8 cellular contexts compared by ENCODE assay signal in the genomic region with DNA sequence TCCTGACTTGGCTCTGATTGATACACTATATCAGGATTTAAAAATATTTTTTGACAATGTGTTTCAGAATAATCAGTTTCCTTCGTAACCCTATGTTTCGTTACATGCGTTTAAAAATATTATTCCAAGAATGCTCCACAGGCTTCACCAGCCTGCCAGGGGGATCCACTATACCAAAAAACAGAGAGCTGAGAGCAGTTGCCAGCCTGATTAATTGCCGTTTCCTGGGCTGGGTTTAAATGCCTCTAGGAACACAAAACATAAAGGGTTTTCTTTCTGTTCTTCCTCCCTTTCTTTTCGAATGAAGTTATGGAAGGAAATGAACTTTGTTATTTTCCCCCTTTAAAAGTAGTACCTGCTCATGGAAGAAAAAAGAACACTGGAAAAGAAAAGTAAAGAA. TPM values are rescaled to one million over a fixed set of nuclear protein-coding genes. Genes with fewer than 3 reads are reported as not detected.
A peak's percentile ranks its signal among the peaks of the same experiment; 100 is the strongest.
DNase-seq lines count a peak whose midpoint lies in the region; FAIRE-seq and TF ChIP-seq lines count a peak whose summit lies in the region.

No MANE protein-coding gene starts in this region.

- no peaks in the 10 kb centered on the region for H3K36me3 Mint-ChIP-seq in activated naive CD4-positive, alpha-beta T cell treated with anti-CD3 and anti-CD28 coated beads for 36 hours (ENCODE audit: low read depth)
- peaks cover 2% of the 10 kb centered on the region for H3K36me3 Mint-ChIP-seq in astrocyte (ENCODE audit: low read depth, unreplicated experiment)

- H3K27me3 Mint-ChIP-seq in activated naive CD4-positive, alpha-beta T cell treated with anti-CD3 and anti-CD28 coated beads for 36 hours (ENCODE audit: low read depth) = no peaks in the 10 kb centered on the region
- no peaks in the 10 kb centered on the region for H3K27me3 Mint-ChIP-seq in astrocyte (ENCODE audit: low read depth, unreplicated experiment)

- peak overlapping the region; percentile 19 for H2AFZ ChIP-seq in astrocyte (ENCODE audit: low read depth, low read length)

- no peaks in the 10 kb centered on the region for H3K9me3 Mint-ChIP-seq in activated naive CD4-positive, alpha-beta T cell treated with anti-CD3 and anti-CD28 coated beads for 36 hours
- H3K9me3 Mint-ChIP-seq in astrocyte (ENCODE audit: unreplicated experiment) = no peaks in the 10 kb centered on the region

- H3K27me3 ChIP-seq in astrocyte (ENCODE audit: insufficient read depth, low read length) = no peaks in the 10 kb centered on the region
- H3K27me3 ChIP-seq in tibial nerve = no peaks in the 10 kb centered on the region

- intact Hi-C loops in activated naive CD4-positive, alpha-beta T cell treated with anti-CD3 and anti-CD28 coated beads for 36 hours (cut with micrococcal nuclease) = no loop called here

- no peak for TF ChIP-seq EP300 in tibial nerve (IDR thresholded peaks at IDR 0.05)

- FAIRE-seq in astrocyte (lab: Jason Lieb, UNC) = no peak

- H3K4me3 ChIP-seq in astrocyte (ENCODE audit: insufficient read depth, low read depth, low read length) (no peak overlapping the region), tibial nerve (peak overlapping the region in 2 of 4 donors; percentile 9 to 29)

- H3K36me3 ChIP-seq in astrocyte (ENCODE audit: insufficient read depth, low read length) = no peaks in the 10 kb centered on the region
- no peaks in the 10 kb centered on the region for H3K36me3 ChIP-seq in tibial nerve

- H3K4me1 Mint-ChIP-seq in activated naive CD4-positive, alpha-beta T cell treated with anti-CD3 and anti-CD28 coated beads for 36 hours (ENCODE audit: low read depth) = peaks cover 45% of the 10 kb centered on the region
- H3K4me1 Mint-ChIP-seq in astrocyte (ENCODE audit: low read depth, unreplicated experiment) = peaks cover 35% of the 10 kb centered on the region

- H3K4me3 Mint-ChIP-seq in activated naive CD4-positive, alpha-beta T cell treated with anti-CD3 and anti-CD28 coated beads for 36 hours = peak overlapping the region; percentile 77
- H3K4me3 Mint-ChIP-seq in astrocyte (ENCODE audit: unreplicated experiment) = peak overlapping the region; percentile 72

- TF ChIP-seq POLR2A in tibial nerve (IDR thresholded peaks at IDR 0.05) = no peak

- no peak for DNase-seq in activated naive CD4-positive, alpha-beta T cell treated with anti-CD3 and anti-CD28 coated beads for 36 hours
- no peak for DNase-seq in activated naive CD4-positive, alpha-beta T cell (lab: John Stamatoyannopoulos, UW)
- DNase-seq in astrocyte (ENCODE audit: low read depth) = no peak
- DNase-seq in lung microvascular endothelial cell (ENCODE audit: low read depth in 2 of 2) = peak; percentile 71 to 83
- DNase-seq in tibial nerve (ENCODE audit: low spot score in 2 of 2) = no peak
- DNase-seq in DMS79 treated with DMSO at 0.1 percent for 48 hours (lab: John Stamatoyannopoulos, UW) = no peak
- DNase-seq in NCI-H510A (lab: John Stamatoyannopoulos, UW) = no peak
- no peak for DNase-seq in midbrain (lab: John Stamatoyannopoulos, UW)

- H3K9ac ChIP-seq in astrocyte (ENCODE audit: low read length) = peak overlapping the region; percentile 80

- peaks cover 19% of the 10 kb centered on the region for H3K79me2 ChIP-seq in astrocyte (ENCODE audit: insufficient read depth, low read length)

- H3K27ac ChIP-seq in astrocyte (ENCODE audit: low read depth, low read length) (peak overlapping the region; percentile 74), tibial nerve (peak overlapping the region in 3 of 4 donors; percentile 75 to 85 (median 81))

- H3K27ac Mint-ChIP-seq in activated naive CD4-positive, alpha-beta T cell treated with anti-CD3 and anti-CD28 coated beads for 36 hours = peak overlapping the region; percentile 80
- peak overlapping the region; percentile 97 for H3K27ac Mint-ChIP-seq in astrocyte (ENCODE audit: unreplicated experiment)

- H4K20me1 ChIP-seq in astrocyte (ENCODE audit: insufficient read depth, low read length) = no peaks in the 10 kb centered on the region

- H3K9me3 ChIP-seq in astrocyte (ENCODE audit: insufficient read depth, low read depth, low read length) (no peaks in the 10 kb centered on the region), tibial nerve (no peaks in the 10 kb centered on the region)

- H3K4me2 ChIP-seq in astrocyte (ENCODE audit: low read length) = peak overlapping the region; percentile 81

- H3K4me1 ChIP-seq in astrocyte (ENCODE audit: insufficient read depth, low read length) (peaks cover 44% of the 10 kb centered on the region), tibial nerve (peaks cover 0 to 62% (median 17%) of the 10 kb centered on the region in 4 donors)

- 63 to 69% methylated on average over 5 of the region's 5 CpGs for WGBS in tibial nerve, 2 donors

- TF ChIP-seq CTCF in astrocyte (IDR thresholded peaks at IDR 0.05; ENCODE audit: insufficient read depth, low read depth, low read length) (no peak), tibial nerve (IDR thresholded peaks at IDR 0.05) (no peak)

- CTCF ChIA-PET in activated naive CD4-positive, alpha-beta T cell treated with anti-CD3 and anti-CD28 coated beads for 36 hours (lab: Charles Lee) = interaction anchor here (1.0 to 9.2 kb wide), 5 partner anchors 17 to 162 kb away, joined by 3 to 146 read pairs (median 3); no protein-coding TSS in a partner anchor

RNA-seq across cellular contexts. Expression of gene LRRFIP1, which starts 47.9 kb away (rescaled TPM):
- 100 to 1,000 TPM; 154 to 155 TPM for total RNA-seq in activated naive CD4-positive, alpha-beta T cell treated with anti-CD3 and anti-CD28 coated beads for 36 hours
- total RNA-seq in astrocyte (83.3 and 84.1 TPM in 2 replicates), lung microvascular endothelial cell (89.3 and 96.1 TPM in 2 replicates), tibial nerve (10 to 100 TPM; 51.5 to 95.4 (median 65.6) TPM)

Comparison
In these comparisons a context has a peak if more than half of its experiments do, and no peak if none do; other contexts are left out.
1. DNase-seq: peak in lung microvascular endothelial cell (2 of 2); none in activated naive CD4-positive, alpha-beta T cell treated with anti-CD3 and anti-CD28 coated beads for 36 hours (single experiment), activated naive CD4-positive, alpha-beta T cell (0 of 4), astrocyte (single experiment), tibial nerve (0 of 2), DMS79 treated with DMSO at 0.1 percent for 48 hours (single experiment), NCI-H510A (single experiment) and midbrain (single experiment).